Comparison of ENCODE assay signal across 8 cellular contexts in the genomic region with DNA sequence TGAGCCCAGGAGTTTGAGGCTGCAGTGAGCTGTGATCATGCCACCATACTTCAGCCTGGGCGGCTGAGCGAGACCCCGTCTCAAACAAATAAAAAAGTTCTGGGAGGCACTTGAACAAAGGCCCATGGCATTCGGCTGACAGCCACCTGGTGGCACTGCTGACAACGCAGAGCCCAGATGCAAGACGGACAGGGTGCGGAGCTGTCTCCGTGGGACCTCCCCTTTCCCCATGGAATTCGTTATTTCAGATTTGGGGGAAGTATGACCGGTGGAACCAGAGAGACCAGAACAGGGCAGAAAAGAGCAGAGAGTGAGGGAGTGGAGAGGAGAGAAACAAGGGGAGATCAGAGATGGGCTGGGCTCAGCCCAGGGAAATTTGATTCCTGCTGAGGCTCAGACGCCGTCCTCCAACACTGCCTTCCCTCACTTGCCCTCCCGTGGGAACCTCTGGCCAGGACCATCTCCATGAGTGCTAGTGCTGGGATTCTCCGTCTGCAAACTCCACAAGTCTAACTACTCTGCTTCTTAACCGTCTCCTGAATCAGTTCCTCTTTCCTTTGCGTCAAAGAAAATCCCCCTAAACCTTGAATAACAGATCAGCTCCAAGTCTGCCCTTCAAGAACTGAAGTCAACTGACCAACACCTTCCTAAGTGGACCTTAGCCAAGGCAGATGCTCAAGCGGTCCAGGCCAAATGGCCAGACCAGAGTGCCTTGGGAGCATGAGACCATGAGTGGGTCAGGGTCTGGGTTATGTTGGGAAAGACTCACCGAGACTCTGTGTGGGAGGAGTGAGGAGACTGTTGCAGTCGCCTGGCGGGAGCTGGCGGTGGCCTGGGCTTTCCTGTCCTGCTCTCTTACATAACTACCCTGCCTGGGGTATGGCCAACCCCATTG. TPM values are rescaled to one million over a fixed set of nuclear protein-coding genes. Genes with fewer than 3 reads are reported as not detected.
DNase-seq lines count a peak whose midpoint lies in the region; ATAC-seq and TF ChIP-seq lines count a peak whose summit lies in the region.
"Had no signal": no experiment of that assay in that cellular context is flagged by ENCODE, and none has a peak within 500 bp of the region (broad histone marks: within the 10 kb centered on the region; RNA-seq: fewer than 3 reads in every experiment).

No MANE protein-coding gene starts in this region.

- H3K4me3 ChIP-seq in body of pancreas (no peak overlapping the region), retinal pigment epithelial cell (ENCODE audit: low read length) (no peak overlapping the region)

- no peak for TF ChIP-seq POLR2A in body of pancreas (IDR thresholded peaks at IDR 0.05)

- DNase-seq in NCI-H2171 treated with DMSO at 0.1 percent for 48 hours (lab: John Stamatoyannopoulos, UW) (peak; percentile 7), NCI-H2171 (lab: John Stamatoyannopoulos, UW) (no peak), body of pancreas (no peak), retinal pigment epithelial cell (ENCODE audit: low read depth) (no peak), DMS79 treated with DMSO at 0.1 percent for 48 hours (lab: John Stamatoyannopoulos, UW) (no peak)
- DNase-seq: IMR-90, T-helper 2 cell had no signal

- WGBS in body of pancreas, 2 donors, result 85 to 92% methylated on average over 21 of the region's 21 CpGs

- no peaks in the 10 kb centered on the region for H3K27me3 ChIP-seq in body of pancreas

- no peak for TF ChIP-seq CTCF in body of pancreas (IDR thresholded peaks at IDR 0.05)
- peak; percentile 45 for TF ChIP-seq CTCF in retinal pigment epithelial cell (conservative IDR thresholded peaks at IDR 0.05; ENCODE audit: low read depth, low read length)

- H3K9me3 ChIP-seq in body of pancreas, result no peaks in the 10 kb centered on the region

- no peak overlapping the region for H3K27ac ChIP-seq in body of pancreas

- ATAC-seq in body of pancreas (peak; percentile 15), HG03378 (IDR thresholded peaks at IDR 0.05; ENCODE audit: unreplicated experiment) (no peak)

- H3K36me3 ChIP-seq in body of pancreas (replicated peaks in 1 of 2; ENCODE audit: insufficient read depth in 1 of 2, low read depth in 2 of 2), result no peaks in the 10 kb centered on the region

- no peaks in the 10 kb centered on the region for H3K4me1 ChIP-seq in body of pancreas

- intact Hi-C loops in body of pancreas (cut with DNase I), result no loop called here

RNA-seq across cellular contexts. Expression of gene ATF5, which starts 11.9 kb away (rescaled TPM):
- total RNA-seq in body of pancreas, result 10 to 100 TPM in 1 of 2 donors, 1 to 10 TPM in 1; 4.7 to 12.2 TPM

RNA-seq across cellular contexts. Expression of gene NUP62, which starts 12.2 kb away (rescaled TPM):
- 10 to 100 TPM; 17.9 to 21.8 TPM for total RNA-seq in body of pancreas

RNA-seq across cellular contexts. Expression of gene IL4I1, which starts 20.4 kb away (rescaled TPM):
- total RNA-seq in body of pancreas, result under 1 TPM in 1 of 2 donors, not detected in 1; 0.52 TPM

RNA-seq across cellular contexts. Expression of gene TBC1D17, which starts 39.6 kb away (rescaled TPM):
- total RNA-seq in body of pancreas, result 10 to 100 TPM; 25.9 to 37.6 TPM

RNA-seq across cellular contexts. Expression of gene AKT1S1, which starts 39.9 kb away (rescaled TPM):
- 10 to 100 TPM in 1 of 2 donors, 1 to 10 TPM in 1; 7.5 to 20.1 TPM for total RNA-seq in body of pancreas
